8 cellular contexts compared by ENCODE assay signal in genomic region chr1:16913616-16913865, GRCh38. TPM values are rescaled to one million over a fixed set of nuclear protein-coding genes. Genes with fewer than 3 reads are reported as not detected.
DNase-seq lines count a peak whose midpoint lies in the region; ATAC-seq and TF ChIP-seq lines count a peak whose summit lies in the region.

No MANE protein-coding gene starts in this region.

- H3K9me3 ChIP-seq in SJCRH30 (replicated peaks) (no peaks in the 10 kb centered on the region), gastrocnemius medialis (no peaks in the 10 kb centered on the region)

- intact Hi-C loops in gastrocnemius medialis (cut with DNase I; ENCODE audit: low total_unique reads) = no loop called here

- H3K36me3 ChIP-seq in SJCRH30 (no peaks in the 10 kb centered on the region), gastrocnemius medialis (no peaks in the 10 kb centered on the region)

- peak overlapping the region; percentile 10; the same call in 1 of the 2 replicates for H3K27ac ChIP-seq in SJCRH30
- peak overlapping the region; percentile 74 to 81 (median 78) for H3K27ac ChIP-seq in gastrocnemius medialis

- H3K4me1 ChIP-seq in SJCRH30 (peaks cover 5% of the 10 kb centered on the region), gastrocnemius medialis (peaks cover 13% of the 10 kb centered on the region in 2 donors)

- no peak for TF ChIP-seq POLR2A in gastrocnemius medialis (IDR thresholded peaks at IDR 0.05)

- no peak for DNase-seq in SJCRH30
- DNase-seq in fibroblast of pulmonary artery (ENCODE audit: low read depth) = no peak
- no peak for DNase-seq in gastrocnemius medialis
- no peak for DNase-seq in GM20000 (ENCODE audit: low spot score)
- no peak for DNase-seq in cortex of kidney (lab: John Stamatoyannopoulos, UW)
- no peak for DNase-seq in foreskin melanocyte

- TF ChIP-seq CTCF in GM12872 (IDR thresholded peaks at IDR 0.05; ENCODE audit: insufficient read depth, low read depth, low read length) = 0 out of 3 replicates have a peak, but pooled peaks have one; percentile 10
- no peak for TF ChIP-seq CTCF in fibroblast of pulmonary artery (IDR thresholded peaks at IDR 0.05; ENCODE audit: low read length, missing control alignments)
- no peak for TF ChIP-seq CTCF in gastrocnemius medialis (IDR thresholded peaks at IDR 0.05 in 4 of 5, conservative IDR thresholded peaks at IDR 0.05 in 1 of 5)
- no peak for TF ChIP-seq CTCF in GM20000 (IDR thresholded peaks at IDR 0.05; ENCODE audit: extremely low read depth, missing control alignments)

- ATAC-seq in gastrocnemius medialis (no peak), HG02870 (IDR thresholded peaks at IDR 0.05; ENCODE audit: unreplicated experiment) (no peak)

- H3K4me3 ChIP-seq in SJCRH30 (peak overlapping the region; percentile 96), fibroblast of pulmonary artery (replicated peaks; ENCODE audit: low read depth, low read length) (peak overlapping the region; percentile 61), gastrocnemius medialis (peak overlapping the region; percentile 60 to 74 (median 66))

- H3K27me3 ChIP-seq in SJCRH30 (no peaks in the 10 kb centered on the region), gastrocnemius medialis (no peaks in the 10 kb centered on the region)

- in situ Hi-C loops in gastrocnemius medialis (cut with MboI; ENCODE audit: low sequenced_read_pairs in 4 of 4) = no loop called here

RNA-seq across cellular contexts. Expression of gene CROCC, which starts 8.2 kb away (rescaled TPM):
- total RNA-seq in SJCRH30 (2014; rRNA removed; shearing (Covaris generic)) = 12.6 and 19.4 TPM in 2 replicates
- 1 to 10 TPM; 3.0 to 8.0 (median 5.3) TPM for total RNA-seq in gastrocnemius medialis

RNA-seq across cellular contexts. Expression of gene RNU1-2, which starts 17.8 kb away (rescaled TPM):
- total RNA-seq in SJCRH30 (2014; rRNA removed; shearing (Covaris generic)) = under 0.01 TPM in 2 replicates
- total RNA-seq in gastrocnemius medialis = under 1 TPM in 1 of 4 donors, not detected in 3; under 0.01 TPM
